Comparison of ENCODE assay signal across 8 cellular contexts in the genomic region with DNA sequence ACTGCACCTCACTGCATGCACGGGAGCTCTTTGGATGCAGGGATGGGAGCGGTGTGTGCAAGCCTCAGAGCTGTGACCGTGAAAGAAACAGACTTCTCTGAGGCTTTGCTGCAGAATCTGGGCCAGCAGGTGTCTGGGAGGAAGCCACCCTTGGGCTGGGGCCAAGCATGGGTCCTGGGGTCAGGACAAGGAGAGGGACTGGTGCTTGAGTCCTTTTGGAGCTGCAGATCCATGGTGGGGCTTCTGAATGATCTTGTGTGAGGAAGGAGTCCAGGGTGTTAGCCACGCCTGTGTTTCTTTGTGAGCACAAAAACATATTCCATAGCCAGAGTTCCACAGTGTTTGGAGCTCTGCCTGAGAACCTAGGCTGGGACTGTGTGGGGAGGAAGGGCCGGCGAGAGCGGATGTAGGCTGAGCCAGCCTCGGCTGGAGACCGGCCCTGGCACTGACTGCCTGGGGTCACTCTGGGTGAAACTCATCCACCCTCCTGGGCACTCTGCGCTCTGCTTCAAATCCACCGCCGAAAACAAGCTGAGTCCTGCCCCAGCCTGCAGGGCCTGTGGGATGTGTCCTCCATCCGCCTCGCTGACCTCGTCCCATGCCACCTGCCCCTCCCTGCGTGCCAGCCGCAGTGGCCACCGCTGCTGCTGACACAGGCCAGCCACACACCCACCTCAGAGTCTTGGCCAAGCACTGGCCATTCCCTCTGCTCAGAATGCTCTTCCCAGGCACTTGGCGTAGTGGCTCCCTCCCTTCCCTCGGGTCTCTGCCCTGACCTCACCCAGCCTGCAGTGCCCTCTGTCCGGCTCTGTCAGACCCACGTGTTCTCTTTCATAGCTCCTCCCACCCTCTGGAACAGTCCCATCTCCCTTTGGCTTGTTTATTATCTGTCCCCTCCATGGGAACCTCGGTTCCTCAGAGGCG. TPM values are rescaled to one million over a fixed set of nuclear protein-coding genes. Genes with fewer than 3 reads are reported as not detected.
DNase-seq lines count a peak whose midpoint lies in the region; TF ChIP-seq lines count a peak whose summit lies in the region.

No MANE protein-coding gene starts in this region.

- no peaks in the 10 kb centered on the region for H3K27me3 ChIP-seq in CD8-positive, alpha-beta memory T cell (ENCODE audit: insufficient read depth, low read length, poor library complexity, severe bottlenecking)
- H3K27me3 ChIP-seq in left ventricle myocardium inferior (ENCODE audit: low read depth): no peaks in the 10 kb centered on the region

- intact Hi-C loops in left ventricle myocardium inferior (cut with micrococcal nuclease): no loop called here

- no peaks in the 10 kb centered on the region for H3K36me3 ChIP-seq in CD8-positive, alpha-beta memory T cell (ENCODE audit: insufficient read depth, low read length)
- no peaks in the 10 kb centered on the region for H3K36me3 ChIP-seq in left ventricle myocardium inferior

- H3K27ac Mint-ChIP-seq in CD8-positive, alpha-beta memory T cell: peak overlapping the region in 7 of 8 donors; percentile 75 to 90 (median 86)

- no peak overlapping the region for H3K27ac ChIP-seq in CD8-positive, alpha-beta memory T cell (ENCODE audit: low read depth, low read length)
- H3K27ac ChIP-seq in left ventricle myocardium inferior (replicated peaks): peak overlapping the region; percentile 96

- H3K27me3 Mint-ChIP-seq in CD8-positive, alpha-beta memory T cell: no peaks in the 10 kb centered on the region

- DNase-seq in CD8-positive, alpha-beta memory T cell: no peak
- DNase-seq in anterior cingulate cortex (lab: John Stamatoyannopoulos, UW): peak in 55 of 58 donors; percentile 21 to 94 (median 73)
- DNase-seq in left ventricle myocardium inferior: peak; percentile 90
- DNase-seq in pons (ENCODE audit: low spot score): peak; percentile 88
- no peak for DNase-seq in activated CD4-positive, alpha-beta T cell treated with anti-CD3 and anti-CD28 coated beads, Interleukin-2, amount 50 U/mL, for 1 hour
- no peak for DNase-seq in DMS53 treated with DMSO at 0.1 percent for 48 hours (lab: John Stamatoyannopoulos, UW; ENCODE audit: unreplicated experiment)
- no peak for DNase-seq in HuH-7 (ENCODE audit: low spot score)
- DNase-seq in NCI-H82 (lab: John Stamatoyannopoulos, UW): no peak

- peak overlapping the region in 5 of 7 donors; percentile 3 to 67 (median 23) for H3K4me3 Mint-ChIP-seq in CD8-positive, alpha-beta memory T cell

- H3K4me1 ChIP-seq in CD8-positive, alpha-beta memory T cell (ENCODE audit: insufficient read depth, low read length): no peaks in the 10 kb centered on the region
- peaks cover 89% of the 10 kb centered on the region for H3K4me1 ChIP-seq in left ventricle myocardium inferior

- H3K4me1 Mint-ChIP-seq in CD8-positive, alpha-beta memory T cell: peaks cover 33 to 52% (median 45%) of the 10 kb centered on the region in 3 donors

- POLR2A ChIA-PET in CD8-positive, alpha-beta memory T cell (lab: Charles Lee): no interaction called here

- TF ChIP-seq CTCF in left ventricle myocardium inferior (IDR thresholded peaks at IDR 0.05; ENCODE audit: borderline replicate concordance): peak; percentile 6

- H3K9me3 Mint-ChIP-seq in CD8-positive, alpha-beta memory T cell: no peaks in the 10 kb centered on the region

- peaks cover 4 to 18% (median 4%) of the 10 kb centered on the region in 3 donors for H3K36me3 Mint-ChIP-seq in CD8-positive, alpha-beta memory T cell

- H3K9me3 ChIP-seq in CD8-positive, alpha-beta memory T cell (ENCODE audit: low read length): no peaks in the 10 kb centered on the region
- H3K9me3 ChIP-seq in left ventricle myocardium inferior (replicated peaks): no peaks in the 10 kb centered on the region

- no peak overlapping the region for H3K4me3 ChIP-seq in CD8-positive, alpha-beta memory T cell (ENCODE audit: low read length)
- peak overlapping the region; percentile 49 for H3K4me3 ChIP-seq in left ventricle myocardium inferior

- CTCF ChIA-PET in CD8-positive, alpha-beta memory T cell (lab: Charles Lee): interaction anchor here (0.6 to 2.1 kb wide), 5 partner anchors 33 to 146 kb away, joined by 3 to 8 read pairs (median 3); no protein-coding TSS in a partner anchor

RNA-seq across cellular contexts. Expression of a gene that starts 26.7 kb away (rescaled TPM):
- 10 to 100 TPM; 39.7 to 39.9 TPM for total RNA-seq in CD8-positive, alpha-beta memory T cell
- polyA plus RNA-seq in CD8-positive, alpha-beta memory T cell: 25.9 TPM
- total RNA-seq in left ventricle myocardium inferior: 79.4 TPM

Comparison
In these comparisons a context has a peak if more than half of its experiments do, and no peak if none do; other contexts are left out.
1. DNase-seq: peak in anterior cingulate cortex (55 of 58), left ventricle myocardium inferior (single experiment) and pons (single experiment); none in CD8-positive, alpha-beta memory T cell (0 of 5), activated CD4-positive, alpha-beta T cell treated with anti-CD3 and anti-CD28 coated beads, Interleukin-2, amount 50 U/mL, for 1 hour (single experiment), DMS53 treated with DMSO at 0.1 percent for 48 hours (single experiment), HuH-7 (single experiment) and NCI-H82 (single experiment).